15 cellular contexts compared by ENCODE assay signal in the genomic region with DNA sequence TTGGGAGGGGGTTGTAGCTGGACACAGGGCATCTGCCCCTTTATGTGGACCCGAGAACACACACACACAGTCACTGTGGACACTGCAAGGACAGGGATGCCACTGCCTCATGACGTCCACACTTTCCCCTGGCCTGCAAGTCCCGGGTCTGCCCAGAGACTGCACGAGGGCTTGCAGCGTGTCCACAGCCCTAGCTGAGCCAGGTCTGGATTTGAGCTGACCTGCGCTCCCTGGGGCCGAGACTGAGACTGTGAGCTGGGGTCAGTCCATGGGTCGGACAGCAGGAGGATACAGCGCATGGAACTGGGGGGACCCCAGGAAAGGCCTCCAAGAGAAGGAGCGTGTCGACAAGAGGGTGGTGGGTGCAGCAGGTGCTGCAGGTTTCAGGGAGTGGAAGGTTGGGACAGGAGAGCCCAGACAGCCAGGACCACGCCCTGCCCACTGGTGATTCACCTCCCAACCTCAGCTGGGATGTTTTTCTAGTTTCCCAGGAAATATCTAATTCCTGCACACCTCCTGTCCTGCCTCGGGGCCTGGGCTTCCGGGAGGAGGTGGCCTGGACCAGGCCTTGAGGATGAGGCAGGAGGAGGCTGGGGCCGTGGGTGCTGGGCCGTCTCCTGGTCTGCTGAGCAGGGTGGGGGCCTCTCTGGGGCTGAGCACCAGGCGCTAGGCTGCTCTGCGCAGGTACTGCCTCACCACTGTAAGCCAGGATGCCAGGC. TPM values are rescaled to one million over a fixed set of nuclear protein-coding genes. Genes with fewer than 3 reads are reported as not detected.
A peak's percentile ranks its signal among the peaks of the same experiment; 100 is the strongest.
DNase-seq lines count a peak whose midpoint lies in the region; ATAC-seq and TF ChIP-seq lines count a peak whose summit lies in the region.
"Had no signal": no experiment of that assay in that cellular context is flagged by ENCODE, and none has a peak within 500 bp of the region (broad histone marks: within the 10 kb centered on the region; RNA-seq: fewer than 3 reads in every experiment).

No MANE protein-coding gene starts in this region.

- peak overlapping the region; percentile 52 for H3K27ac ChIP-seq in smooth muscle cell (ENCODE audit: low read depth)

- no peak overlapping the region for H3K4me2 ChIP-seq in smooth muscle cell

- H3K4me3 ChIP-seq in smooth muscle cell (no peak overlapping the region), H7 (ENCODE audit: insufficient read depth, low read depth, low read length) (no peak overlapping the region)

- no peaks in the 10 kb centered on the region for H3K79me2 ChIP-seq in smooth muscle cell (ENCODE audit: low read depth)

- H3K36me3 Mint-ChIP-seq in HFFc6 (ENCODE audit: low read depth), result no peaks in the 10 kb centered on the region
- H3K36me3 Mint-ChIP-seq: CD4-positive, alpha-beta memory T cell; WTC11 had no signal

- no peaks in the 10 kb centered on the region for H3K9me3 Mint-ChIP-seq in HFFc6
- H3K9me3 Mint-ChIP-seq: CD4-positive, alpha-beta memory T cell; WTC11 had no signal

- H3K9me3 ChIP-seq in smooth muscle cell (replicated peaks; ENCODE audit: low read depth), result no peaks in the 10 kb centered on the region

- no peak for ATAC-seq in HG03159 (IDR thresholded peaks at IDR 0.05; ENCODE audit: unreplicated experiment)

- H3K9ac ChIP-seq in smooth muscle cell (ENCODE audit: low read depth), result no peak overlapping the region

- no peak for TF ChIP-seq CTCF in HFFc6 (IDR thresholded peaks at IDR 0.05)
- no peak for TF ChIP-seq CTCF in smooth muscle cell (IDR thresholded peaks at IDR 0.05; ENCODE audit: borderline replicate concordance, insufficient read depth, poor library complexity, severe bottlenecking)

- H3K4me3 Mint-ChIP-seq in HFFc6, result no peak overlapping the region
- H3K4me3 Mint-ChIP-seq: CD4-positive, alpha-beta memory T cell; WTC11 had no signal

- DNase-seq in HFFc6 (peak; percentile 36), RPMI7951 (ENCODE audit: low read depth) (peak; percentile 41), glomerular visceral epithelial cell (ENCODE audit: extremely low spot score) (peak; percentile 78), smooth muscle cell (lab: John Stamatoyannopoulos, UW; ENCODE audit: unreplicated experiment) (no peak), NCI-H2107 (lab: John Stamatoyannopoulos, UW) (no peak), H7 (no peak), KG1 (lab: John Stamatoyannopoulos, UW) (no peak)
- DNase-seq: CD4-positive, alpha-beta memory T cell; cortex of kidney; midbrain; NCI-H1694 treated with DMSO at 0.1 percent for 48 hours; NCI-H82; retina had no signal

- H3F3A ChIP-seq in smooth muscle cell (ENCODE audit: low read depth), result no peaks in the 10 kb centered on the region

- H2AFZ ChIP-seq in smooth muscle cell (ENCODE audit: low read depth), result no peak overlapping the region

- H4K20me1 ChIP-seq in smooth muscle cell (ENCODE audit: low read depth), result no peaks in the 10 kb centered on the region

- H3K36me3 ChIP-seq in smooth muscle cell (ENCODE audit: low read depth) (no peaks in the 10 kb centered on the region), H7 (replicated peaks; ENCODE audit: control insufficient read depth, insufficient read depth, low read length) (no peaks in the 10 kb centered on the region)

- 81% methylated on average over 18 of the region's 18 CpGs for WGBS in smooth muscle cell (ENCODE audit: low lambda C conversion rate)

- H3K4me1 Mint-ChIP-seq in HFFc6 (ENCODE audit: low read depth), result peaks cover 7% of the 10 kb centered on the region

- H3K27me3 ChIP-seq in smooth muscle cell (ENCODE audit: low read depth) (no peaks in the 10 kb centered on the region), H7 (ENCODE audit: control insufficient read depth, insufficient read depth, low read length) (peaks cover 10% of the 10 kb centered on the region)

- H3K27ac Mint-ChIP-seq in HFFc6, result no peak overlapping the region
- H3K27ac Mint-ChIP-seq: WTC11 had no signal

- peaks cover 8% of the 10 kb centered on the region for H3K4me1 ChIP-seq in smooth muscle cell (ENCODE audit: low read depth)

- H3K27me3 Mint-ChIP-seq in HFFc6 (ENCODE audit: insufficient read depth), result no peaks in the 10 kb centered on the region; the same call in 1 of the 2 replicates

RNA-seq across cellular contexts. Expression of a gene that starts 0.8 kb away (rescaled TPM):
- total RNA-seq in HFFc6 (2021; fragmentation: NEBNext Ultra II Directional; extraction: Animal tissue kit (Norgen Biotek cat#: 25700)), result not detected
- total RNA-seq in RPMI7951 (2014; rRNA removed; shearing (Covaris generic)), result not detected in 2 replicates
- not detected in 2 replicates for total RNA-seq in smooth muscle cell
- polyA plus RNA-seq in smooth muscle cell, result not detected in 2 replicates
- total RNA-seq in H7 (2014; rRNA removed; shearing (Covaris generic)), result not detected in 2 replicates
- total RNA-seq: CD4-positive, alpha-beta memory T cell had no signal
- polyA plus RNA-seq: CD4-positive, alpha-beta memory T cell had no signal

RNA-seq across cellular contexts. Expression of a gene that starts 1.5 kb away (rescaled TPM):
- total RNA-seq in HFFc6 (2021; fragmentation: NEBNext Ultra II Directional; extraction: Animal tissue kit (Norgen Biotek cat#: 25700)), result under 1 TPM; 0.41 to 0.97 (median 0.68) TPM
- total RNA-seq in RPMI7951 (2014; rRNA removed; shearing (Covaris generic)), result 0.36 and 1.1 TPM in 2 replicates
- 2.2 and 2.3 TPM in 2 replicates for total RNA-seq in smooth muscle cell
- polyA plus RNA-seq in smooth muscle cell, result 1.3 and 2.4 TPM in 2 replicates
- total RNA-seq in H7 (2014; rRNA removed; shearing (Covaris generic)), result 0.83 and 2.9 TPM in 2 replicates
- polyA plus RNA-seq: CD4-positive, alpha-beta memory T cell had no signal

RNA-seq across cellular contexts. Expression of a gene that starts 4.2 kb away (rescaled TPM):
- not detected for total RNA-seq in HFFc6 (2021; fragmentation: NEBNext Ultra II Directional; extraction: Animal tissue kit (Norgen Biotek cat#: 25700))
- not detected in 2 replicates for total RNA-seq in RPMI7951 (2014; rRNA removed; shearing (Covaris generic))
- not detected in 2 replicates for total RNA-seq in smooth muscle cell
- polyA plus RNA-seq in smooth muscle cell, result not detected in 2 replicates
- total RNA-seq in H7 (2014; rRNA removed; shearing (Covaris generic)), result 0.03 TPM in 1 of 2 replicates, not detected in the other
- total RNA-seq: CD4-positive, alpha-beta memory T cell had no signal
- polyA plus RNA-seq: CD4-positive, alpha-beta memory T cell had no signal

RNA-seq across cellular contexts. Expression of a gene that starts 4.5 kb away (rescaled TPM):
- total RNA-seq in HFFc6 (2021; fragmentation: NEBNext Ultra II Directional; extraction: Animal tissue kit (Norgen Biotek cat#: 25700)), result 1 to 10 TPM; 2.5 to 3.8 (median 3.4) TPM
- not detected in 2 replicates for total RNA-seq in RPMI7951 (2014; rRNA removed; shearing (Covaris generic))
- total RNA-seq in smooth muscle cell, result 0.36 and 0.49 TPM in 2 replicates
- 1.4 and 1.9 TPM in 2 replicates for polyA plus RNA-seq in smooth muscle cell
- total RNA-seq in H7 (2014; rRNA removed; shearing (Covaris generic)), result 1.0 TPM in 2 replicates
- polyA plus RNA-seq: CD4-positive, alpha-beta memory T cell had no signal

RNA-seq across cellular contexts. Expression of a gene that starts 14.6 kb away (rescaled TPM):
- total RNA-seq in HFFc6 (2021; fragmentation: NEBNext Ultra II Directional; extraction: Animal tissue kit (Norgen Biotek cat#: 25700)), result 100 to 1,000 TPM; 415 to 760 (median 681) TPM
- total RNA-seq in RPMI7951 (2014; rRNA removed; shearing (Covaris generic)), result 295 and 372 TPM in 2 replicates
- 154 and 164 TPM in 2 replicates for total RNA-seq in smooth muscle cell
- polyA plus RNA-seq in smooth muscle cell, result 317 and 331 TPM in 2 replicates
- 238 and 257 TPM in 2 replicates for total RNA-seq in H7 (2014; rRNA removed; shearing (Covaris generic))

Comparison
In these comparisons a context has a peak if more than half of its experiments do, and no peak if none do; other contexts are left out.
1. DNase-seq: peak in HFFc6 (single experiment), RPMI7951 (single experiment) and glomerular visceral epithelial cell (single experiment); none in smooth muscle cell (single experiment), NCI-H2107 (single experiment), H7 (single experiment) and KG1 (single experiment).